In genomic region chr7:150377116-150377979, GRCh38 we compare ENCODE assay signal across 9 cellular contexts. TPM values are rescaled to one million over a fixed set of nuclear protein-coding genes. Genes with fewer than 3 reads are reported as not detected.
DNase-seq lines count a peak whose midpoint lies in the region; ATAC-seq and TF ChIP-seq lines count a peak whose summit lies in the region.
"Had no signal": no experiment of that assay in that cellular context is flagged by ENCODE, and none has a peak within 500 bp of the region (broad histone marks: within the 10 kb centered on the region; RNA-seq: fewer than 3 reads in every experiment).

No MANE protein-coding gene starts in this region.

- H3K4me3 ChIP-seq in Caco-2 (ENCODE audit: low read depth, low read length) (no peak overlapping the region), neutrophil (ENCODE audit: low read depth in 1 of 2, low read length in 1 of 2) (no peak overlapping the region)

- H3K4me1 ChIP-seq in Caco-2 (peaks cover 42% of the 10 kb centered on the region), neutrophil (ENCODE audit: control insufficient read depth in 1 of 2, insufficient read depth in 1 of 2, low read depth in 1 of 2, low read length in 1 of 2) (peaks cover 27 to 30% of the 10 kb centered on the region in 2 experiments)

- TF ChIP-seq CTCF in Caco-2 (IDR thresholded peaks at IDR 0.05; ENCODE audit: insufficient read depth in 1 of 2, low read depth in 1 of 2, low read length in 1 of 2, severe bottlenecking in 1 of 2, unreplicated experiment in 1 of 2) (no peak), brain (conservative IDR thresholded peaks at IDR 0.05) (no peak), neutrophil (IDR thresholded peaks at IDR 0.05) (no peak)

- H3K27ac ChIP-seq in neutrophil, result peak overlapping the region; percentile 90

- H3K27me3 ChIP-seq in Caco-2 (replicated peaks; ENCODE audit: control insufficient read depth, insufficient read depth, low read length) (no peaks in the 10 kb centered on the region), neutrophil (no peaks in the 10 kb centered on the region)

- CTCF ChIA-PET in Caco-2 (lab: Charles Lee), result interaction anchor here (0.9 to 1.9 kb wide), 5 partner anchors 8 to 53 kb away, joined by 3 to 9 read pairs (median 4); partner anchors contain the start of genes ACTR3C and REPIN1

- H3K27ac Mint-ChIP-seq in Caco-2 (ENCODE audit: unreplicated experiment) (peak overlapping the region; percentile 89), IgD-negative memory B cell (peak overlapping the region; percentile 89 to 96 (median 92)), brain (peak overlapping the region; percentile 88 to 97 (median 91))

- peaks cover 51% of the 10 kb centered on the region for H3K36me3 Mint-ChIP-seq in Caco-2 (ENCODE audit: insufficient read depth, unreplicated experiment)
- peaks cover 3% of the 10 kb centered on the region for H3K36me3 Mint-ChIP-seq in IgD-negative memory B cell
- peaks cover 32% of the 10 kb centered on the region for H3K36me3 Mint-ChIP-seq in brain

- H3K27me3 Mint-ChIP-seq in Caco-2 (ENCODE audit: insufficient read depth, unreplicated experiment), result no peaks in the 10 kb centered on the region
- peaks cover 1% of the 10 kb centered on the region for H3K27me3 Mint-ChIP-seq in IgD-negative memory B cell
- H3K27me3 Mint-ChIP-seq in brain, result peaks cover 7% of the 10 kb centered on the region

- H3K36me3 ChIP-seq in Caco-2 (ENCODE audit: control insufficient read depth, insufficient read depth, low read length) (peaks cover 3% of the 10 kb centered on the region; the same call in 1 of the 2 replicates), neutrophil (peaks cover 20% of the 10 kb centered on the region)

- H3K9me3 ChIP-seq in Caco-2, result no peaks in the 10 kb centered on the region
- H3K9me3 ChIP-seq in neutrophil, result no peaks in the 10 kb centered on the region

- H3K4me3 Mint-ChIP-seq in Caco-2 (ENCODE audit: unreplicated experiment) (peak overlapping the region; percentile 87), IgD-negative memory B cell (peak overlapping the region; percentile 82 to 93 (median 88)), brain (peak overlapping the region; percentile 81 to 89 (median 83))

- H3K9me3 Mint-ChIP-seq in Caco-2 (ENCODE audit: unreplicated experiment) (no peaks in the 10 kb centered on the region), IgD-negative memory B cell (no peaks in the 10 kb centered on the region), brain (no peaks in the 10 kb centered on the region)

- no TSS peak for BruUV-seq in Caco-2 (replicated peaks; lab: Mats Ljungman, UMichigan)

- intact Hi-C loops in Caco-2 (cut with micrococcal nuclease; ENCODE audit: unreplicated experiment), result no loop called here

- POLR2A ChIA-PET in Caco-2 (lab: Charles Lee), result interaction anchor here (0.6 to 2.2 kb wide), 7 partner anchors 8 to 431 kb away, joined by 3 to 29 read pairs (median 4); partner anchors contain the start of genes ACTR3C, LRRC61 and REPIN1

- peak; percentile 47 to 67 for DNase-seq in Caco-2
- DNase-seq in mesenteric fat pad (ENCODE audit: low spot score), result no peak
- no peak for DNase-seq in NCI-H510A treated with DMSO at 0.1 percent for 48 hours (lab: John Stamatoyannopoulos, UW)
- DNase-seq: NK-92 treated with Interleukin-12 subunit alpha and Interleukin-12 subunit beta, amount 100 ng/mL, for 24 hours had no signal

- H3K4me1 Mint-ChIP-seq in Caco-2 (ENCODE audit: low read depth, unreplicated experiment), result peaks cover 41% of the 10 kb centered on the region
- peaks cover 41 to 50% (median 42%) of the 10 kb centered on the region in 3 donors for H3K4me1 Mint-ChIP-seq in IgD-negative memory B cell
- peaks cover 79% of the 10 kb centered on the region for H3K4me1 Mint-ChIP-seq in brain

- ATAC-seq in HG02870 (IDR thresholded peaks at IDR 0.05; ENCODE audit: unreplicated experiment), result no peak
- no peak for ATAC-seq in GM19397 (IDR thresholded peaks at IDR 0.05; ENCODE audit: unreplicated experiment)

RNA-seq across cellular contexts. Expression of gene ZNF775, which starts 1.8 kb away (rescaled TPM):
- total RNA-seq in Caco-2 (2022) (4.0 and 4.4 TPM in 2 replicates), mesenteric fat pad (1.6 TPM)
- polyA plus RNA-seq in IgD-negative memory B cell (5.1 TPM), brain (ENCODE audit: insufficient read depth, low read depth, low replicate concordance) (23.0 TPM)

RNA-seq across cellular contexts. Expression of gene REPIN1, which starts 8.7 kb away (rescaled TPM):
- total RNA-seq in Caco-2 (2022) (141 and 148 TPM in 2 replicates), mesenteric fat pad (82.1 TPM)
- polyA plus RNA-seq in IgD-negative memory B cell (118 TPM), brain (ENCODE audit: insufficient read depth, low read depth, low replicate concordance) (146 TPM)

RNA-seq across cellular contexts. Expression of gene RARRES2, which starts 35.9 kb away (rescaled TPM):
- not detected in 2 replicates for total RNA-seq in Caco-2 (2022)
- polyA plus RNA-seq in IgD-negative memory B cell, result not detected
- 33.0 TPM for polyA plus RNA-seq in brain (ENCODE audit: insufficient read depth, low read depth, low replicate concordance)
- 210 TPM for total RNA-seq in mesenteric fat pad

RNA-seq across cellular contexts. Expression of gene ACTR3C, which starts 54.0 kb away (rescaled TPM):
- total RNA-seq in Caco-2 (2022), result 8.0 and 9.2 TPM in 2 replicates
- polyA plus RNA-seq in IgD-negative memory B cell, result 5.2 TPM
- polyA plus RNA-seq in brain (ENCODE audit: insufficient read depth, low read depth, low replicate concordance), result 3.0 TPM
- total RNA-seq in mesenteric fat pad, result 2.6 TPM

RNA-seq across cellular contexts. Expression of gene LRRC61, which starts 54.2 kb away (rescaled TPM):
- total RNA-seq in Caco-2 (2022) (32.4 and 35.8 TPM in 2 replicates), mesenteric fat pad (3.9 TPM)
- polyA plus RNA-seq in IgD-negative memory B cell (29.1 TPM), brain (ENCODE audit: insufficient read depth, low read depth, low replicate concordance) (90.8 TPM)

Comparison
In these comparisons a context has a peak if more than half of its experiments do, and no peak if none do; other contexts are left out.
1. DNase-seq: peak in Caco-2 (2 of 2); none in mesenteric fat pad (single experiment) and NCI-H510A treated with DMSO at 0.1 percent for 48 hours (single experiment).
2. RNA of gene RARRES2, which starts 35.9 kb away (total RNA-seq): 210 TPM in mesenteric fat pad (single experiment); not detected in Caco-2; every median in the first group is over 100 times any median in the second.
3. Peak in every context shown above with its lines, with median percentiles within 50 percentile points of each other: H3K27ac Mint-ChIP-seq and H3K4me3 Mint-ChIP-seq.